21 cellular contexts compared by ENCODE assay signal in the genomic region with DNA sequence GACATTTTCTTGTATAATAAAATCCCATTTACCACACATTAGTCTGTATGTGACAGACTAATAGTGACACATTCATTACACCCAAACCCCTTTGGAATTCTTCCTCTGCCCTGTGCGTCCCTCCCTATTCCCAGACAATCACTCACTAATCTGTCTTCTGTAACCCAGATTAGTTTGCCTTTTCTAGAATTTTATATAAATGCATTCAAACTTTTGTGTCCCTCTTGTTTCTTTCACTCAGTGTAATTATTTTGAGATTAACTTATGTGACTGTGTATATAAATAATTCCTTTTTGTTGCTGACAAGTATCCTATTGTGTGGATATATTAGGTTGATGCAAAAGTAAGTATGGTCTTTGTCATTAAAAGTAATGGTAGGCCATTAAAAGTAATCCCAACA.
"Had no signal": no experiment of that assay in that cellular context is flagged by ENCODE, and none has a peak within 500 bp of the region (broad histone marks: within the 10 kb centered on the region; RNA-seq: fewer than 3 reads in every experiment).

No MANE protein-coding gene starts in this region.

- H3K4me1 ChIP-seq: colonic mucosa, esophagus squamous epithelium, gastrocnemius medialis, heart right ventricle, left lung, lower lobe of right lung had no signal

- DNase-seq: colonic mucosa; cortex of kidney; effector CD8-positive, alpha-beta T cell; effector memory CD8-positive, alpha-beta T cell; endodermal cell; erythroblast; esophagus squamous epithelium; foreskin fibroblast; foreskin melanocyte; gastrocnemius medialis; glutamatergic neuron; head of caudate nucleus; heart right ventricle; hippocampal formation; left cardiac atrium; left lung; left ventricle myocardium superior; lower lobe of right lung; mesenchymal stem cell; naive thymus-derived CD4-positive, alpha-beta T cell had no signal

- ATAC-seq: effector memory CD8-positive, alpha-beta T cell; esophagus mucosa; gastrocnemius medialis; heart right ventricle; left cardiac atrium; left lung; left ventricle myocardium superior; lower lobe of right lung; naive thymus-derived CD4-positive, alpha-beta T cell had no signal

- H3K27me3 ChIP-seq: colonic mucosa, esophagus squamous epithelium, gastrocnemius medialis, heart right ventricle, left lung had no signal

- H3K36me3 ChIP-seq: colonic mucosa, esophagus squamous epithelium, gastrocnemius medialis, heart right ventricle, left lung, lower lobe of right lung had no signal

- H3K4me3 ChIP-seq: colonic mucosa, esophagus squamous epithelium, gastrocnemius medialis, heart right ventricle, left lung, lower lobe of right lung had no signal

- H3K9me3 ChIP-seq: colonic mucosa, esophagus squamous epithelium, gastrocnemius medialis, heart right ventricle, left lung, lower lobe of right lung had no signal
